In the genomic region with DNA sequence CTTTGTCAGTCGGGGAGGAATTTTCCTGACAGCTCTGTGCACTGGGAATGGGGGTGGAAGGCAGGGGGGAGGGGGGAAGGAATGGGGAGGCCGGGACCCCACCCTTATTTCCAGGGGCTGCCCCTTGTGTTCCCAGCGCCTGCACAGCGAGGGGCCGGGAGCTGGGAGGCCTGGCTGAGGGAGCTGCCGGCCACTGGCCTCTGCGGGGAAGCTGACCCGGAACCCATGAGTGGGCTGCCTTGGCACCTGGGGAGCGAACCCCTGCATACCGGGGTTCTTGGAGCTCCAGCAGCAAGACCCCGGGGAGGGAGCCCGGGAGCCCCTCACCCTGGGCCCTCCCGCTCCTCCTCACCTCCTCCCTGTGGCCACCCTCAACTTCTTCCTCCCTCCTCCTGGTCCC, we compare ENCODE assay signal across 24 cellular contexts. TPM values are rescaled to one million over a fixed set of nuclear protein-coding genes. Genes with fewer than 3 reads are reported as not detected.
"Had no signal": no experiment of that assay in that cellular context is flagged by ENCODE, and none has a peak within 500 bp of the region (broad histone marks: within the 10 kb centered on the region; RNA-seq: fewer than 3 reads in every experiment).

No MANE protein-coding gene starts in this region.

- H3K4me1 ChIP-seq: breast epithelium, colonic mucosa, lower lobe of right lung, neural progenitor cell, stomach, suprapubic skin, transverse colon, uterus had no signal

- H3K27ac ChIP-seq: breast epithelium, colonic mucosa, dorsolateral prefrontal cortex, lower lobe of right lung, neural progenitor cell, skin epidermis, stomach, suprapubic skin, transverse colon, uterus had no signal

- H3K36me3 ChIP-seq: breast epithelium, colonic mucosa, lower lobe of right lung, neural progenitor cell, stomach, suprapubic skin, transverse colon, uterus had no signal

- H3K27me3 ChIP-seq: breast epithelium, colonic mucosa, dorsolateral prefrontal cortex, neural progenitor cell, stomach, suprapubic skin, transverse colon, uterus had no signal

- H3K4me3 ChIP-seq: breast epithelium, colonic mucosa, dorsolateral prefrontal cortex, lower lobe of right lung, neural progenitor cell, skin epidermis, stomach, suprapubic skin, transverse colon, uterus had no signal

- DNase-seq: activated CD4-positive, alpha-beta T cell treated with anti-CD3 and anti-CD28 coated beads for 1 hour; activated CD4-positive, alpha-beta T cell treated with anti-CD3 and anti-CD28 coated beads, Interleukin-2, amount 50 U/mL, for 4 hours; activated naive CD4-positive, alpha-beta T cell treated with Interleukin-2 at 50 U/mL for 16 hours; activated naive CD8-positive, alpha-beta T cell treated with anti-CD3 and anti-CD28 coated beads for 36 hours; activated T-cell treated with anti-CD3 and anti-CD28 coated beads, Interleukin-2, amount 50 U/mL, for 48 hours; colonic mucosa; dorsolateral prefrontal cortex; effector memory CD8-positive, alpha-beta T cell; hypothalamus; lower lobe of right lung; naive thymus-derived CD8-positive, alpha-beta T cell; retina; stimulated activated CD4-positive, alpha-beta T cell treated with anti-CD3 and anti-CD28 coated beads, Interleukin-2, amount 100 ng/mL, for 24 hours; stomach; T-cell; transverse colon; uterus had no signal

- H3K9me3 ChIP-seq: breast epithelium, colonic mucosa, lower lobe of right lung, stomach, suprapubic skin, transverse colon, uterus had no signal

- ATAC-seq: effector memory CD8-positive, alpha-beta T cell; esophagus mucosa; lower lobe of right lung; naive thymus-derived CD8-positive, alpha-beta T cell; stimulated activated memory B cell treated with anti-CD40 and anti-IgM and Interleukin-4, amounts not matched to agents 10 μg/mL and 1 μg/mL and 100 μg/mL, for 72 hours; T-cell had no signal

RNA-seq across cellular contexts. Expression of a gene that starts 3.5 kb away (rescaled TPM):
- total RNA-seq: activated CD8-positive, alpha-beta memory T cell treated with anti-CD3 and anti-CD28 coated beads for 36 hours; activated naive CD8-positive, alpha-beta T cell treated with anti-CD3 and anti-CD28 coated beads for 36 hours; naive thymus-derived CD8-positive, alpha-beta T cell had no signal
- polyA plus RNA-seq: naive thymus-derived CD8-positive, alpha-beta T cell had no signal
